In the genomic region with DNA sequence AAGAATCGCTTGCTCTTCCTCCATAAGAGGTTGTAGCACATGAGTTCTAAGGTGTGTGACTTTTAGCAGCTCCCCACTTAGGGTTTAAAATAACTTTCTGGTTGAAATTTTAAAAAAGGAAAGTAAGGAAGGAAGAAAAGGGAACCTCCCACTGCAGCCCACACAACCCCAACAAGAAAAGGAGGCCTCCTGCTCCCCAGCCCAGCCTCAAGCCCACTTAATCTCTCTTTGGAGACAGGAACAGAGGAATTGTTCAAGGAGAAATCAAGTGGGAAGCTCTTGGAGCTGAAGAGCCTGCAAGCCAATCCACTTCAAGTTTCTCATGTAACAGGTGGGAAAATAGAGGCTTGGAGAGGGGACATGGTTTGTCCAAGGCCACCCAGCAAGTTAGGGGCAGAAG, we compare ENCODE assay signal across 13 cellular contexts.
"Had no signal": no experiment of that assay in that cellular context is flagged by ENCODE, and none has a peak within 500 bp of the region (broad histone marks: within the 10 kb centered on the region; RNA-seq: fewer than 3 reads in every experiment).

No MANE protein-coding gene starts in this region.

- H3K36me3 ChIP-seq: breast epithelium, left ventricle myocardium inferior had no signal

- H3K9me3 ChIP-seq: breast epithelium, left ventricle myocardium inferior, mucosa of descending colon had no signal

- DNase-seq: activated CD4-positive, alpha-beta T cell treated with anti-CD3 and anti-CD28 coated beads, Interleukin-2, amount 50 U/mL, for 1 hour; activated CD8-positive, alpha-beta memory T cell treated with anti-CD3 and anti-CD28 coated beads for 24 hours; activated naive CD4-positive, alpha-beta T cell; activated naive CD8-positive, alpha-beta T cell treated with anti-CD3 and anti-CD28 coated beads, Interleukin-2, amount 10 ng/mL, durations not matched to agents 7 days and 5 days; dermis blood vessel endothelial cell; foreskin melanocyte; left ventricle myocardium inferior; mucosa of descending colon; naive thymus-derived CD4-positive, alpha-beta T cell; stimulated activated CD4-positive, alpha-beta T cell treated with anti-CD3 and anti-CD28 coated beads, Interleukin-1b, Interleukin-23, amount 100 ng/mL, for 48 hours had no signal

- H3K4me1 ChIP-seq: breast epithelium, left ventricle myocardium inferior had no signal

- ATAC-seq: activated CD4-positive, CD25-positive, alpha-beta regulatory T cell treated with anti-CD3 and anti-CD28 coated beads, Interleukin-2, amount 50 U/mL, for 24 hours; mucosa of descending colon; naive thymus-derived CD4-positive, alpha-beta T cell had no signal

- H3K27ac ChIP-seq: breast epithelium, epithelial cell of prostate, left ventricle myocardium inferior had no signal

- H3K27me3 ChIP-seq: breast epithelium had no signal

- H3K4me3 ChIP-seq: breast epithelium, left ventricle myocardium inferior, mucosa of descending colon had no signal
